Comparison of ENCODE assay signal across 1 cellular context in the genomic region with DNA sequence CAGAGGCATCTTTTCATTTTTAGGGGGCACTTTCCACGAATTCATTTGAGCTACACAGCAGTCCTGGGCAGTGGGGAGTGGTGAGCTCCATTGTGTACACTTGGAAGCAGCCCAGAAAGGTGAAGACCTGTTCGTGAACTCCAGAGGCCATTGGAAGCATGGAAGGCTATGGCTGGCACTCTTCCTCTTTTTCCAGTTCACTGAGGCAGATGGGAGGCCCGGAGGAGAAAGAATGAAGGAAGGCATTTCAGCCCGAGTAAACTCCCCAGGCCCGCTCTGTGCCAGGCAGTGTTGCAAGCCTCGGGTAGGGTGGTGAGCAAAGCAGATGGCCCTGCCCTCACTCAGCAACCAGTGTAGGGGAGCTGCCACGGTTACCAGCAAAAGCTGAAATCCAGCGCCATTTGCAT.
TF ChIP-seq lines count a peak whose summit lies in the region.

No MANE protein-coding gene starts in this region.

TF ChIP-seq in HEK293, 187 proteins besides CTCF, POLR2A, EP300 and RAD21 (continued from another document):
- TF ChIP-seq, protein P1, sequence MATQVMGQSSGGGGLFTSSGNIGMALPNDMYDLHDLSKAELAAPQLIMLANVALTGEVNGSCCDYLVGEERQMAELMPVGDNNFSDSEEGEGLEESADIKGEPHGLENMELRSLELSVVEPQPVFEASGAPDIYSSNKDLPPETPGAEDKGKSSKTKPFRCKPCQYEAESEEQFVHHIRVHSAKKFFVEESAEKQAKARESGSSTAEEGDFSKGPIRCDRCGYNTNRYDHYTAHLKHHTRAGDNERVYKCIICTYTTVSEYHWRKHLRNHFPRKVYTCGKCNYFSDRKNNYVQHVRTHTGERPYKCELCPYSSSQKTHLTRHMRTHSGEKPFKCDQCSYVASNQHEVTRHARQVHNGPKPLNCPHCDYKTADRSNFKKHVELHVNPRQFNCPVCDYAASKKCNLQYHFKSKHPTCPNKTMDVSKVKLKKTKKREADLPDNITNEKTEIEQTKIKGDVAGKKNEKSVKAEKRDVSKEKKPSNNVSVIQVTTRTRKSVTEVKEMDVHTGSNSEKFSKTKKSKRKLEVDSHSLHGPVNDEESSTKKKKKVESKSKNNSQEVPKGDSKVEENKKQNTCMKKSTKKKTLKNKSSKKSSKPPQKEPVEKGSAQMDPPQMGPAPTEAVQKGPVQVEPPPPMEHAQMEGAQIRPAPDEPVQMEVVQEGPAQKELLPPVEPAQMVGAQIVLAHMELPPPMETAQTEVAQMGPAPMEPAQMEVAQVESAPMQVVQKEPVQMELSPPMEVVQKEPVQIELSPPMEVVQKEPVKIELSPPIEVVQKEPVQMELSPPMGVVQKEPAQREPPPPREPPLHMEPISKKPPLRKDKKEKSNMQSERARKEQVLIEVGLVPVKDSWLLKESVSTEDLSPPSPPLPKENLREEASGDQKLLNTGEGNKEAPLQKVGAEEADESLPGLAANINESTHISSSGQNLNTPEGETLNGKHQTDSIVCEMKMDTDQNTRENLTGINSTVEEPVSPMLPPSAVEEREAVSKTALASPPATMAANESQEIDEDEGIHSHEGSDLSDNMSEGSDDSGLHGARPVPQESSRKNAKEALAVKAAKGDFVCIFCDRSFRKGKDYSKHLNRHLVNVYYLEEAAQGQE (tag by site-specific recombination; IDR thresholded peaks at IDR 0.05) = no peak
- TF ChIP-seq ZFP69B (tag by site-specific recombination; IDR thresholded peaks at IDR 0.05) (no peak), GLIS2 (tag by site-specific recombination; IDR thresholded peaks at IDR 0.05) (no peak), HOXD13 (CRISPR knock-in tag; IDR thresholded peaks at IDR 0.05; ENCODE audit: borderline replicate concordance) (no peak), OSR2 (tag by site-specific recombination; IDR thresholded peaks at IDR 0.05) (no peak), MEIS1 (CRISPR knock-in tag; IDR thresholded peaks at IDR 0.05; ENCODE audit: borderline replicate concordance) (no peak), ZBTB1 (tag by site-specific recombination; IDR thresholded peaks at IDR 0.05) (no peak), MYNN (tag by site-specific recombination; IDR thresholded peaks at IDR 0.05; ENCODE audit: borderline replicate concordance) (no peak), ZSCAN23 (tag by site-specific recombination; IDR thresholded peaks at IDR 0.05) (no peak), ZNF658 (tag by site-specific recombination; IDR thresholded peaks at IDR 0.05) (no peak), ZNF146 (tag by site-specific recombination; IDR thresholded peaks at IDR 0.05) (no peak), SCRT2 (tag by site-specific recombination; IDR thresholded peaks at IDR 0.05) (no peak), YY1 (tag by site-specific recombination; IDR thresholded peaks at IDR 0.05) (peak; percentile 49; the same call in 1 of the 2 replicates), ZNF560 (tag by site-specific recombination; IDR thresholded peaks at IDR 0.05; ENCODE audit: borderline replicate concordance) (no peak), ZSCAN16 (tag by site-specific recombination; IDR thresholded peaks at IDR 0.05) (no peak), ZBTB8A (tag by site-specific recombination; IDR thresholded peaks at IDR 0.05) (no peak), ZNF311 (tag by site-specific recombination; IDR thresholded peaks at IDR 0.05; ENCODE audit: borderline replicate concordance) (no peak), ZNF501 (tag by site-specific recombination; IDR thresholded peaks at IDR 0.05) (peak; percentile 38; the same call in 1 of the 2 replicates), YY2 (tag by site-specific recombination; IDR thresholded peaks at IDR 0.05) (peak; percentile 47; the same call in 1 of the 2 replicates), ZNF416 (tag by site-specific recombination; IDR thresholded peaks at IDR 0.05) (no peak), ZNF175 (tag by site-specific recombination; IDR thresholded peaks at IDR 0.05) (no peak), ZNF19 (tag by site-specific recombination; IDR thresholded peaks at IDR 0.05; ENCODE audit: low read depth) (no peak), ZNF544 (tag by site-specific recombination; IDR thresholded peaks at IDR 0.05) (no peak), KLF8 (tag by site-specific recombination; IDR thresholded peaks at IDR 0.05) (0 out of 2 replicates have a peak, but pooled peaks have one; percentile 2), KLF7 (tag by site-specific recombination; IDR thresholded peaks at IDR 0.05; ENCODE audit: borderline replicate concordance) (no peak), KLF9 (tag by site-specific recombination; IDR thresholded peaks at IDR 0.05; ENCODE audit: low read depth) (0 out of 2 replicates have a peak, but pooled peaks have one; percentile 9), ZNF10 (tag by site-specific recombination; IDR thresholded peaks at IDR 0.05) (no peak), ZNF707 (tag by site-specific recombination; IDR thresholded peaks at IDR 0.05) (no peak), ZEB2 (tag by site-specific recombination; IDR thresholded peaks at IDR 0.05) (peak; percentile 5; the same call in 1 of the 2 replicates), ZNF391 (tag by site-specific recombination; IDR thresholded peaks at IDR 0.05; ENCODE audit: borderline replicate concordance, low read depth) (no peak), ZNF350 (tag by site-specific recombination; IDR thresholded peaks at IDR 0.05) (no peak), ZNF335 (tag by site-specific recombination; conservative IDR thresholded peaks at IDR 0.05) (peak; percentile 68)
- TF ChIP-seq, protein P2, sequence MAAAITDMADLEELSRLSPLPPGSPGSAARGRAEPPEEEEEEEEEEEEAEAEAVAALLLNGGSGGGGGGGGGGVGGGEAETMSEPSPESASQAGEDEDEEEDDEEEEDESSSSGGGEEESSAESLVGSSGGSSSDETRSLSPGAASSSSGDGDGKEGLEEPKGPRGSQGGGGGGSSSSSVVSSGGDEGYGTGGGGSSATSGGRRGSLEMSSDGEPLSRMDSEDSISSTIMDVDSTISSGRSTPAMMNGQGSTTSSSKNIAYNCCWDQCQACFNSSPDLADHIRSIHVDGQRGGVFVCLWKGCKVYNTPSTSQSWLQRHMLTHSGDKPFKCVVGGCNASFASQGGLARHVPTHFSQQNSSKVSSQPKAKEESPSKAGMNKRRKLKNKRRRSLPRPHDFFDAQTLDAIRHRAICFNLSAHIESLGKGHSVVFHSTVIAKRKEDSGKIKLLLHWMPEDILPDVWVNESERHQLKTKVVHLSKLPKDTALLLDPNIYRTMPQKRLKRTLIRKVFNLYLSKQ (tag by site-specific recombination; IDR thresholded peaks at IDR 0.05; ENCODE audit: borderline replicate concordance) = no peak
- TF ChIP-seq, protein P3, sequence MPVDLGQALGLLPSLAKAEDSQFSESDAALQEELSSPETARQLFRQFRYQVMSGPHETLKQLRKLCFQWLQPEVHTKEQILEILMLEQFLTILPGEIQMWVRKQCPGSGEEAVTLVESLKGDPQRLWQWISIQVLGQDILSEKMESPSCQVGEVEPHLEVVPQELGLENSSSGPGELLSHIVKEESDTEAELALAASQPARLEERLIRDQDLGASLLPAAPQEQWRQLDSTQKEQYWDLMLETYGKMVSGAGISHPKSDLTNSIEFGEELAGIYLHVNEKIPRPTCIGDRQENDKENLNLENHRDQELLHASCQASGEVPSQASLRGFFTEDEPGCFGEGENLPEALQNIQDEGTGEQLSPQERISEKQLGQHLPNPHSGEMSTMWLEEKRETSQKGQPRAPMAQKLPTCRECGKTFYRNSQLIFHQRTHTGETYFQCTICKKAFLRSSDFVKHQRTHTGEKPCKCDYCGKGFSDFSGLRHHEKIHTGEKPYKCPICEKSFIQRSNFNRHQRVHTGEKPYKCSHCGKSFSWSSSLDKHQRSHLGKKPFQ (tag by site-specific recombination; IDR thresholded peaks at IDR 0.05) = no peak
- TF ChIP-seq, protein P4, sequence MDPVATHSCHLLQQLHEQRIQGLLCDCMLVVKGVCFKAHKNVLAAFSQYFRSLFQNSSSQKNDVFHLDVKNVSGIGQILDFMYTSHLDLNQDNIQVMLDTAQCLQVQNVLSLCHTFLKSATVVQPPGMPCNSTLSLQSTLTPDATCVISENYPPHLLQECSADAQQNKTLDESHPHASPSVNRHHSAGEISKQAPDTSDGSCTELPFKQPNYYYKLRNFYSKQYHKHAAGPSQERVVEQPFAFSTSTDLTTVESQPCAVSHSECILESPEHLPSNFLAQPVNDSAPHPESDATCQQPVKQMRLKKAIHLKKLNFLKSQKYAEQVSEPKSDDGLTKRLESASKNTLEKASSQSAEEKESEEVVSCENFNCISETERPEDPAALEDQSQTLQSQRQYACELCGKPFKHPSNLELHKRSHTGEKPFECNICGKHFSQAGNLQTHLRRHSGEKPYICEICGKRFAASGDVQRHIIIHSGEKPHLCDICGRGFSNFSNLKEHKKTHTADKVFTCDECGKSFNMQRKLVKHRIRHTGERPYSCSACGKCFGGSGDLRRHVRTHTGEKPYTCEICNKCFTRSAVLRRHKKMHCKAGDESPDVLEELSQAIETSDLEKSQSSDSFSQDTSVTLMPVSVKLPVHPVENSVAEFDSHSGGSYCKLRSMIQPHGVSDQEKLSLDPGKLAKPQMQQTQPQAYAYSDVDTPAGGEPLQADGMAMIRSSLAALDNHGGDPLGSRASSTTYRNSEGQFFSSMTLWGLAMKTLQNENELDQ (tag by site-specific recombination; IDR thresholded peaks at IDR 0.05; ENCODE audit: low read depth) = no peak
- TF ChIP-seq, protein P5, sequence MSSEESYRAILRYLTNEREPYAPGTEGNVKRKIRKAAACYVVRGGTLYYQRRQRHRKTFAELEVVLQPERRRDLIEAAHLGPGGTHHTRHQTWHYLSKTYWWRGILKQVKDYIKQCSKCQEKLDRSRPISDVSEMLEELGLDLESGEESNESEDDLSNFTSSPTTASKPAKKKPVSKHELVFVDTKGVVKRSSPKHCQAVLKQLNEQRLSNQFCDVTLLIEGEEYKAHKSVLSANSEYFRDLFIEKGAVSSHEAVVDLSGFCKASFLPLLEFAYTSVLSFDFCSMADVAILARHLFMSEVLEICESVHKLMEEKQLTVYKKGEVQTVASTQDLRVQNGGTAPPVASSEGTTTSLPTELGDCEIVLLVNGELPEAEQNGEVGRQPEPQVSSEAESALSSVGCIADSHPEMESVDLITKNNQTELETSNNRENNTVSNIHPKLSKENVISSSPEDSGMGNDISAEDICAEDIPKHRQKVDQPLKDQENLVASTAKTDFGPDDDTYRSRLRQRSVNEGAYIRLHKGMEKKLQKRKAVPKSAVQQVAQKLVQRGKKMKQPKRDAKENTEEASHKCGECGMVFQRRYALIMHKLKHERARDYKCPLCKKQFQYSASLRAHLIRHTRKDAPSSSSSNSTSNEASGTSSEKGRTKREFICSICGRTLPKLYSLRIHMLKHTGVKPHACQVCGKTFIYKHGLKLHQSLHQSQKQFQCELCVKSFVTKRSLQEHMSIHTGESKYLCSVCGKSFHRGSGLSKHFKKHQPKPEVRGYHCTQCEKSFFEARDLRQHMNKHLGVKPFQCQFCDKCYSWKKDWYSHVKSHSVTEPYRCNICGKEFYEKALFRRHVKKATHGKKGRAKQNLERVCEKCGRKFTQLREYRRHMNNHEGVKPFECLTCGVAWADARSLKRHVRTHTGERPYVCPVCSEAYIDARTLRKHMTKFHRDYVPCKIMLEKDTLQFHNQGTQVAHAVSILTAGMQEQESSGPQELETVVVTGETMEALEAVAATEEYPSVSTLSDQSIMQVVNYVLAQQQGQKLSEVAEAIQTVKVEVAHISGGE (tag by site-specific recombination; conservative IDR thresholded peaks at IDR 0.05; ENCODE audit: low read depth) = no peak
